18 cellular contexts compared by ENCODE assay signal in genomic region chr14:77005559-77005958, GRCh38.
"Had no signal": no experiment of that assay in that cellular context is flagged by ENCODE, and none has a peak within 500 bp of the region (broad histone marks: within the 10 kb centered on the region; RNA-seq: fewer than 3 reads in every experiment).

No MANE protein-coding gene starts in this region.

- ATAC-seq: activated T-cell treated with anti-CD3 and anti-CD28 coated beads, Interleukin-2, amount 50 U/mL, for 4 hours; heart left ventricle; right lobe of liver; stimulated activated memory B cell treated with anti-CD40 and anti-IgM and Interleukin-4, amounts not matched to agents 10 μg/mL and 1 μg/mL and 100 μg/mL, for 72 hours had no signal

- H3K27ac ChIP-seq: heart left ventricle, spleen had no signal

- H3K9me3 ChIP-seq: heart left ventricle, right lobe of liver, spleen, suprapubic skin had no signal

- H3K4me3 Mint-ChIP-seq: activated CD4-positive, alpha-beta memory T cell treated with anti-CD3 and anti-CD28 coated beads for 36 hours; activated T-cell treated with anti-CD3 and anti-CD28 coated beads, Interleukin-2, amount 50 U/mL, for 4 hours; naive B cell; stimulated activated memory B cell treated with anti-CD40 and anti-IgM and Interleukin-4, amounts not matched to agents 10 μg/mL and 1 μg/mL and 100 μg/mL, for 72 hours had no signal

- FAIRE-seq: endothelial cell of umbilical vein, frontal cortex, islet of Langerhans had no signal

- H3K27ac Mint-ChIP-seq: stimulated activated memory B cell treated with anti-CD40 and anti-IgM and Interleukin-4, amounts not matched to agents 10 μg/mL and 1 μg/mL and 100 μg/mL, for 72 hours had no signal

- H3K36me3 Mint-ChIP-seq: activated CD4-positive, alpha-beta memory T cell treated with anti-CD3 and anti-CD28 coated beads for 36 hours; naive B cell; stimulated activated memory B cell treated with anti-CD40 and anti-IgM and Interleukin-4, amounts not matched to agents 10 μg/mL and 1 μg/mL and 100 μg/mL, for 72 hours had no signal

- H3K9me3 Mint-ChIP-seq: activated CD4-positive, alpha-beta memory T cell treated with anti-CD3 and anti-CD28 coated beads for 36 hours; activated T-cell treated with anti-CD3 and anti-CD28 coated beads, Interleukin-2, amount 50 U/mL, for 4 hours; naive B cell; stimulated activated memory B cell treated with anti-CD40 and anti-IgM and Interleukin-4, amounts not matched to agents 10 μg/mL and 1 μg/mL and 100 μg/mL, for 72 hours had no signal

- H3K36me3 ChIP-seq: heart left ventricle, right lobe of liver, spleen, suprapubic skin had no signal

- H3K27me3 Mint-ChIP-seq: activated CD4-positive, alpha-beta memory T cell treated with anti-CD3 and anti-CD28 coated beads for 36 hours; progenitor cell of endocrine pancreas; stimulated activated memory B cell treated with anti-CD40 and anti-IgM and Interleukin-4, amounts not matched to agents 10 μg/mL and 1 μg/mL and 100 μg/mL, for 72 hours had no signal

- H3K4me3 ChIP-seq: coronary artery, heart left ventricle, right lobe of liver, spleen, suprapubic skin had no signal

- DNase-seq: activated CD4-positive, alpha-beta memory T cell treated with anti-CD3 and anti-CD28 coated beads for 36 hours; activated gamma-delta T cell; activated T-cell treated with anti-CD3 and anti-CD28 coated beads, Interleukin-2, amount 50 U/mL, for 4 hours; aorta; effector CD4-positive, alpha-beta T cell; naive B cell; spleen; stimulated activated CD4-positive, alpha-beta T cell treated with anti-CD3 and anti-CD28 coated beads, Interleukin-1b, Interleukin-23, amount 100 ng/mL, for 48 hours; T-helper 2 cell had no signal

- H3K27me3 ChIP-seq: heart left ventricle, right lobe of liver, spleen, suprapubic skin had no signal
